8 cellular contexts compared by ENCODE assay signal in the genomic region with DNA sequence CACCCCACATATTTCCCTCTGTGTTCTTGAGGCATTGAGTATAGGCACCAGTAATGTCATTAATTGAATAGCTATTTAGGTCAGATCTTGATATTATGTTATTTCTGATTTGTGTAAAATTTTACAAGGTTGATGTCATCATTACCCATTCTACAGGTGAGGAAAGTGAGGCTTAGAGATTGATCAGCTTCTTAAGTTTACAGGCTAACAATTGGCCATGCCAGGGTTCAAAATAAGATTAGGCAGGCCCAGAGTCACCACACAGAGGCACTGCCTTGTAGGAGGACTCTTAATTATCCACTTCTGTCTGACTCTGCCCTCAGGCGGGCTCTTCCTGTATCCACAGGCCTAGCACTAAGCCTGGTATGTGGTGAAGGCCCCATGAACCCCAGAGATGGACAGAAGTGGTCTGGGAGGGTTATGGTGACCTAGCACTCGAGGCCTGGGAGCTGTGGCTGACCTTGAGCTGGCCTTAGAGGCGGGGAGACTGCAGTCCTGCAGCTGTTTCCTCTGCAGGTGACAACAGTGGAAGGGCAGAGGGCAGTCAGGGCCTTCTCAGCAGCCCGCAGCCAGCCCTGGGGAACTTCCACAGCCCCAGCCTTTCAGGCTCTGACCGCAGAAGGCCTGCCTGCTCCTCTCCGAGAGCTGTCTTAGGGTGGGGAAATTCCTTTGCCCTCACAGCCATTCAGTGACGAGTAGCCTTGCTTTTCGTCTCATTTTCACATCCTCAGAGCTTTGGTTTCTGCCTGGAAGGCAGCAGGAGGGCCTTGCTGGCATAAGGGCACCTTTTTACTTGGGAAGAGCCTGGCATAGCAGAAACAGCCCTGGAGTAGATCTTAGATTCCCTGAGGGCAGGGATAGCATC. TPM values are rescaled to one million over a fixed set of nuclear protein-coding genes. Genes with fewer than 3 reads are reported as not detected.
DNase-seq lines count a peak whose midpoint lies in the region; ATAC-seq and TF ChIP-seq lines count a peak whose summit lies in the region.

No MANE protein-coding gene starts in this region.

- H3K36me3 ChIP-seq in lower lobe of right lung (peaks cover 90% of the 10 kb centered on the region), ovary (no peaks in the 10 kb centered on the region)

- WGBS in ovary, 3 donors, result 42 to 59% (median 49%) methylated on average over 8 of the region's 8 CpGs

- no peak overlapping the region for H3K27ac ChIP-seq in lower lobe of right lung
- H3K27ac ChIP-seq in ovary, result peak overlapping the region in 1 of 2 donors; percentile 30

- no peak for TF ChIP-seq EP300 in ovary (IDR thresholded peaks at IDR 0.05)

- ATAC-seq in GM18870 (IDR thresholded peaks at IDR 0.05; ENCODE audit: unreplicated experiment), result peak; percentile 87
- ATAC-seq in HG02884 (IDR thresholded peaks at IDR 0.05; ENCODE audit: unreplicated experiment), result peak; percentile 82
- ATAC-seq in lower lobe of right lung, result peak; percentile 9 to 48

- H3K9me3 ChIP-seq in lower lobe of right lung (no peaks in the 10 kb centered on the region), ovary (no peaks in the 10 kb centered on the region)

- TF ChIP-seq POLR2A in ovary (IDR thresholded peaks at IDR 0.05), result no peak

- H3K27me3 ChIP-seq in lower lobe of right lung (ENCODE audit: low read depth) (no peaks in the 10 kb centered on the region), ovary (no peaks in the 10 kb centered on the region)

- peak; percentile 60 for DNase-seq in activated CD4-positive, CD25-positive, alpha-beta regulatory T cell treated with anti-CD3 and anti-CD28 coated beads, Interleukin-2, amount 50 U/mL, for 72 hours
- DNase-seq in lower lobe of right lung (no peak), NCI-H226 (no peak), ovary (no peak), NCI-H1417 (lab: John Stamatoyannopoulos, UW) (no peak)
- DNase-seq in effector CD8-positive, alpha-beta T cell (lab: John Stamatoyannopoulos, UW), result no peak

- intact Hi-C loops in lower lobe of right lung (cut with DNase I) (no loop called here), ovary (cut with DNase I) (no loop called here)

- TF ChIP-seq CTCF in lower lobe of right lung (IDR thresholded peaks at IDR 0.05) (no peak), ovary (IDR thresholded peaks at IDR 0.05) (no peak)

- H3K4me1 ChIP-seq in lower lobe of right lung (no peaks in the 10 kb centered on the region), ovary (ENCODE audit: insufficient read depth) (no peaks in the 10 kb centered on the region)

- H3K4me3 ChIP-seq in lower lobe of right lung, result no peak overlapping the region
- H3K4me3 ChIP-seq in ovary, result no peak overlapping the region

RNA-seq across cellular contexts. Expression of a gene that starts 12.2 kb away (rescaled TPM):
- total RNA-seq in lower lobe of right lung, result 29.1 TPM
- total RNA-seq in ovary, result 10 to 100 TPM; 10.7 to 15.8 (median 12.3) TPM
- polyA plus RNA-seq in ovary, result 10 to 100 TPM in 1 of 2 donors, 1 to 10 TPM in 1; 9.5 to 12.9 TPM

RNA-seq across cellular contexts. Expression of a gene that starts 24.2 kb away (rescaled TPM):
- total RNA-seq in lower lobe of right lung (47.5 TPM), ovary (under 1 TPM in 5 of 7 donors, not detected in 2; 0.35 to 0.80 (median 0.37) TPM)
- polyA plus RNA-seq in ovary, result under 1 TPM in 1 of 2 donors, not detected in 1; 0.17 TPM

RNA-seq across cellular contexts. Expression of a gene that starts 51.0 kb away (rescaled TPM):
- total RNA-seq in lower lobe of right lung, result 20.3 TPM
- total RNA-seq in ovary, result 10 to 100 TPM in 5 of 7 donors, 1 to 10 TPM in 2; 9.2 to 15.4 (median 10.5) TPM
- 10 to 100 TPM; 12.4 to 13.3 TPM for polyA plus RNA-seq in ovary

RNA-seq across cellular contexts. Expression of a gene that starts 51.4 kb away (rescaled TPM):
- total RNA-seq in lower lobe of right lung, result 25.9 TPM
- total RNA-seq in ovary, result 10 to 100 TPM in 5 of 7 donors, 1 to 10 TPM in 2; 6.9 to 27.8 (median 20.4) TPM
- 10 to 100 TPM; 14.6 to 20.9 TPM for polyA plus RNA-seq in ovary

Comparison
In these comparisons a context has a peak if more than half of its experiments do, and no peak if none do; other contexts are left out.
1. ATAC-seq: peak in every context shown above with its lines; median percentile 87 in GM18870; 82 in HG02884; 28 in lower lobe of right lung.
2. RNA of a gene that starts 24.2 kb away (total RNA-seq): 47.5 TPM in lower lobe of right lung (single experiment); 0.35 to 0.80 TPM in ovary; every median in the first group is over 10 times any median in the second.